8 cellular contexts compared by ENCODE assay signal in the genomic region with DNA sequence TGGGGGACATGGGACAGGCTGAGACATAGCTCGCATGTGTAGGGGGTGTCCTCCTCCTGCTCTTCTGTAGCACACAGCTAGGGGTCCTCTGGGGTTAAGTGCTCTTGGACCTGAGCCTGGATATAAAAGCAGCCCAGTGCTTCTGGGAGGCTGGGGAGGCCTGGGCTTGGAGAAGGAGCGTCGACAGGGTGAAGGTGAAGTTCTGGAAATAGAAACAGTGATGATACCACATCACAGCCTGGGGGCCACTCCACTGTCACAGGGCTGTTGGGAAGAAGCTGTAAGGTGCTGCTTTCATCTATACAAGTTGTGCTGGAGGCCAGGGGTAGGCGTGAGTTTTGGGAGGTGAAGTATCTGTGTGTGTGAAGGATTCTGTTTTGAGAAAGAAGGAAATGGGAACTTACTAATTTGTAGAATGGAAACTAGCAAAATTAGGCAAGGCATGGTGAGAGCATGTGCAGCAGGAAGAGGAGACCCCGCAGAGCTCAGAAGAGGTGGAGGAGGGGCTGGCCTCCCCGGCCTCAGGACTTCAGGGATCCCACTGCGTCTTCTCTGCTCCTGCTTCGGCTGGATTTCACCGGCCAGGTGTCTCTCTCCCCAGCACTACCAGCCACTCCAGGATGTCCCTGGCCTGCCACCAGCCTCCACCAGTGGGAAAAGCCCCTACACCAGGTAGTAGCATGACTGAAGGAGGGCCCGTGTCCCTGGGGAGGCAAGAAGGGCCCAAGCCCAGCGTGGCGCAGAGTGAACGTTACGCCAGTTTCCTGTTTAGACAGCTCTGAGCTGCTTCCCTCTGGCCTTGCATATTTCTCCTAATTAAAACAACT. TPM values are rescaled to one million over a fixed set of nuclear protein-coding genes. Genes with fewer than 3 reads are reported as not detected.
A peak's percentile ranks its signal among the peaks of the same experiment; 100 is the strongest.
DNase-seq lines count a peak whose midpoint lies in the region; ATAC-seq, FAIRE-seq and TF ChIP-seq lines count a peak whose summit lies in the region.

No MANE protein-coding gene starts in this region.

- H3K4me2 ChIP-seq in GM12878 (ENCODE audit: control insufficient read depth, insufficient read depth), result peak overlapping the region; percentile 88

- intact Hi-C loops in GM12878 (cut with micrococcal nuclease; ENCODE audit: unreplicated experiment) (loop anchor here (1.0 to 5.0 kb wide), 5 partner anchors 11 to 74 kb away; no protein-coding TSS in a partner anchor), ovary (cut with DNase I) (no loop called here)

- H3K36me3 ChIP-seq in GM12878 (ENCODE audit: control insufficient read depth in 2 of 2, insufficient read depth in 2 of 2, low read length in 1 of 2), result peaks cover 17% of the 10 kb centered on the region in 2 experiments
- no peaks in the 10 kb centered on the region for H3K36me3 ChIP-seq in ovary

- TF ChIP-seq EP300 in GM12878 (IDR thresholded peaks at IDR 0.05; ENCODE audit: borderline replicate concordance in 1 of 2, control insufficient read depth in 1 of 2, low read depth in 2 of 2, low read length in 2 of 2), result peak; percentile 80 to 84; a peak in 3 of 4 replicates
- TF ChIP-seq EP300 in ovary (IDR thresholded peaks at IDR 0.05), result no peak

- TF ChIP-seq POLR2A in GM15510 (IDR thresholded peaks at IDR 0.05; ENCODE audit: borderline replicate concordance, extremely low read depth, insufficient read length), result peak; percentile 44
- peak; percentile 50; the same call in 1 of the 2 replicates for TF ChIP-seq POLR2A in GM12878 (IDR thresholded peaks at IDR 0.05; ENCODE audit: low read depth, low read length)
- TF ChIP-seq POLR2A in ovary (IDR thresholded peaks at IDR 0.05), result no peak

- peaks cover 4% of the 10 kb centered on the region for H3K9me3 ChIP-seq in GM12878 (replicated peaks; ENCODE audit: control insufficient read depth, insufficient read depth, low read length)
- no peaks in the 10 kb centered on the region for H3K9me3 ChIP-seq in ovary

- H3K27me3 ChIP-seq in HL-60 (ENCODE audit: insufficient read depth, poor library complexity, severe bottlenecking) (no peaks in the 10 kb centered on the region), GM12878 (replicated peaks in 1 of 2; ENCODE audit: control insufficient read depth in 2 of 2, insufficient read depth in 2 of 2, low read length in 1 of 2) (no peaks in the 10 kb centered on the region), ovary (no peaks in the 10 kb centered on the region)

- POLR2A ChIA-PET in GM12878 (lab: Charles Lee), result interaction anchor here (0.6 to 2.6 kb wide), 17 partner anchors 9 to 59 kb away, joined by 3 to 36 read pairs (median 5); no protein-coding TSS in a partner anchor

- 4% methylated on average over 14 of the region's 14 CpGs for WGBS in GM12878 (ENCODE audit: insufficient coverage, insufficient replicate concordance, low lambda C conversion rate, missing lambda C conversion rate)
- WGBS in ovary, 3 donors, result 34 to 48% (median 37%) methylated on average over 14 of the region's 14 CpGs

- DNase-seq in HL-60 (ENCODE audit: low read depth in 1 of 2, low spot score in 1 of 2), result peak in 1 of 2 experiments; percentile 82
- DNase-seq in GM12878 (ENCODE audit: low read depth, low spot score), result peak; percentile 97
- DNase-seq in omental fat pad (ENCODE audit: low spot score), result no peak
- DNase-seq in ovary, result no peak
- DNase-seq in NCI-H1417 (lab: John Stamatoyannopoulos, UW), result no peak
- DNase-seq in epidermal melanocyte (ENCODE audit: insufficient read length, low spot score), result no peak

- SMC1A ChIA-PET in GM12878 (lab: Charles Lee; ENCODE audit: uncharacterized antibody, unreplicated experiment), result interaction anchor here (0.8 to 8.3 kb wide), 23 partner anchors 9 to 105 kb away, joined by 3 to 86 read pairs (median 8); no protein-coding TSS in a partner anchor

- H3K79me2 ChIP-seq in GM12878 (ENCODE audit: control insufficient read depth, insufficient read depth, low read length), result peaks cover 82% of the 10 kb centered on the region

- H4K20me1 ChIP-seq in GM12878 (ENCODE audit: control insufficient read depth, insufficient read depth), result no peaks in the 10 kb centered on the region; the same call in 1 of the 2 replicates

- H3K27ac ChIP-seq in HL-60 (replicated peaks) (peak overlapping the region; percentile 98), GM12878 (ENCODE audit: control insufficient read depth, insufficient read depth) (peak overlapping the region; percentile 98), ovary (no peak overlapping the region)

- in situ Hi-C loops in GM12878 (cut with MboI), result no loop called here

- H3K9ac ChIP-seq in GM12878 (ENCODE audit: control insufficient read depth, insufficient read depth, low read length), result peak overlapping the region; percentile 80

- ATAC-seq in GM21447 (IDR thresholded peaks at IDR 0.05; ENCODE audit: unreplicated experiment) (peak; percentile 51), GM12878 (peak; percentile 76), omental fat pad (ENCODE audit: low FRiP score) (no peak)

- peak overlapping the region; percentile 31; the same call in 1 of the 2 replicates for H2AFZ ChIP-seq in GM12878 (ENCODE audit: control insufficient read depth, low read depth, low read length)

- no peak; the same call in 1 of the 2 replicates for TF ChIP-seq RAD21 in GM12878 (IDR thresholded peaks at IDR 0.05; ENCODE audit: insufficient read depth, low read depth, low read length)

- RAD21 ChIA-PET in GM12878 (lab: Charles Lee; ENCODE audit: unreplicated experiment), result interaction anchor here (0.9 to 6.3 kb wide), 21 partner anchors 8 to 75 kb away, joined by 3 to 74 read pairs (median 12); partner anchors contain the start of gene PLCG2

- TF ChIP-seq CTCF in HL-60 (IDR thresholded peaks at IDR 0.05; ENCODE audit: insufficient read depth, low read length) (no peak), GM12878 (IDR thresholded peaks at IDR 0.05 in 2 of 3, conservative IDR thresholded peaks at IDR 0.05 in 1 of 3; ENCODE audit: control insufficient read depth in 2 of 3, extremely low read depth in 1 of 3, insufficient read depth in 1 of 3, low read depth in 3 of 3, low read length in 3 of 3) (peak in 2 of 3 experiments; percentile 27 to 36; a peak in 4 of 6 replicates), omental fat pad (IDR thresholded peaks at IDR 0.05) (no peak), ovary (IDR thresholded peaks at IDR 0.05) (no peak)

- no peak overlapping the region for H3K4me3 ChIP-seq in HL-60 (replicated peaks; ENCODE audit: insufficient read depth, low read length)
- peak overlapping the region; percentile 62 for H3K4me3 ChIP-seq in GM12878
- H3K4me3 ChIP-seq in ovary, result no peak overlapping the region

- FAIRE-seq in GM12878 (lab: Jason Lieb, UNC), result peak; percentile 94

- BruUV-seq in GM12878 (replicated peaks; lab: Mats Ljungman, UMichigan), result TSS peak; percentile 90

- CTCF ChIA-PET in GM12878 (lab: Yijun Ruan, JAX), result interaction anchor here (0.5 to 2.1 kb wide), 19 partner anchors 11 to 90 kb away, joined by 3 to 22 read pairs (median 4); partner anchors contain the start of gene PLCG2

- H3K4me1 ChIP-seq in GM12878 (ENCODE audit: control insufficient read depth, insufficient read depth, low read length) (peaks cover 52% of the 10 kb centered on the region), ovary (ENCODE audit: insufficient read depth) (no peaks in the 10 kb centered on the region)

TF ChIP-seq in GM12878, 131 proteins besides CTCF, POLR2A, EP300 and RAD21 (continues in another document):
- TF ChIP-seq TARDBP (IDR thresholded peaks at IDR 0.05; ENCODE audit: borderline replicate concordance) (0 out of 2 replicates have a peak, but pooled peaks have one; percentile 12), CEBPB (IDR thresholded peaks at IDR 0.05; ENCODE audit: borderline replicate concordance in 1 of 2, low read depth in 2 of 2, low read length in 2 of 2) (0 out of 4 replicates have a peak, but pooled peaks of 1 of the 2 experiments have one; percentile 66), ELK1 (IDR thresholded peaks at IDR 0.05; ENCODE audit: low read depth, low read length) (0 out of 2 replicates have a peak, but pooled peaks have one; percentile 12), PML (IDR thresholded peaks at IDR 0.05; ENCODE audit: low read length) (no peak), USF2 (IDR thresholded peaks at IDR 0.05; ENCODE audit: borderline replicate concordance, low read depth, low read length) (no peak; the same call in 1 of the 2 replicates)

RNA-seq across cellular contexts. Expression of gene PLCG2, which starts 19.4 kb away (rescaled TPM):
- 718 and 719 TPM in 2 replicates for total RNA-seq in GM12878 (2013; cell fraction: nucleolus; rRNA removed)
- total RNA-seq in GM12878 (2014; rRNA removed) (131 and 138 TPM in 2 replicates), GM12878 (2014; rRNA removed; fragmentation: Illumina TruSeq; extraction: Trizol) (137 and 139 TPM in 2 replicates), GM12878 (2021) (243 and 256 TPM in 2 replicates), omental fat pad (10 to 100 TPM in 3 of 4 donors, 1 to 10 TPM in 1; 8.3 to 59.6 (median 19.9) TPM), ovary (10 to 100 TPM in 1 of 7 donors, 1 to 10 TPM in 6; 3.6 to 16.4 (median 5.6) TPM)
- polyA plus RNA-seq in GM12878 (2011; ENCODE audit: low read depth), result 62.1 TPM
- polyA plus RNA-seq in GM12878 (2011; rRNA removed) (245 and 253 TPM in 2 replicates), GM12878 (2014; fragmentation: Illumina TruSeq; extraction: Trizol) (151 and 159 TPM in 2 replicates), GM12878 (2014; fragmentation: Nextera tagmentation; extraction: Ambion mirVana) (10 to 100 TPM; 47.6 to 53.9 TPM), GM12878 (2014; rRNA removed) (148 and 152 TPM in 2 replicates), GM12878 (2016; fragmentation: Nextera tagmentation; extraction: Ambion mirVana) (100 to 1,000 TPM; 156 to 168 TPM), ovary (10 to 100 TPM in 1 of 2 donors, 1 to 10 TPM in 1; 3.3 to 11.8 TPM)
- polyA plus RNA-seq in GM12878 (2011; cell fraction: cytosol; rRNA removed), result 204 and 222 TPM in 2 replicates
- 783 and 874 TPM in 2 replicates for polyA plus RNA-seq in GM12878 (2011; cell fraction: nucleus; rRNA removed)
- polyA plus RNA-seq in GM12878 (2012), result 112 and 157 TPM in 2 replicates
- 502 and 650 TPM in 2 replicates for polyA minus RNA-seq in GM12878 (2011; rRNA and poly(A)+ RNA removed)
- polyA minus RNA-seq in GM12878 (2011; cell fraction: cytosol; rRNA and poly(A)+ RNA removed), result 202 and 205 TPM in 2 replicates
- 448 and 681 TPM in 2 replicates for polyA minus RNA-seq in GM12878 (2011; cell fraction: nucleus; rRNA and poly(A)+ RNA removed)

Comparison
In these comparisons a context has a peak if more than half of its experiments do, and no peak if none do; other contexts are left out.
1. H3K27ac ChIP-seq: peak in HL-60 (single experiment) and GM12878 (single experiment); none in ovary (0 of 2).
2. CTCF ChIP-seq: peak in GM12878 (2 of 3); none in HL-60 (single experiment), omental fat pad (0 of 3) and ovary (0 of 3).